12 cellular contexts compared by ENCODE assay signal in genomic region chr3:59245879-59246501, GRCh38.
DNase-seq lines count a peak whose midpoint lies in the region; ATAC-seq lines count a peak whose summit lies in the region.
"Had no signal": no experiment of that assay in that cellular context is flagged by ENCODE, and none has a peak within 500 bp of the region (broad histone marks: within the 10 kb centered on the region; RNA-seq: fewer than 3 reads in every experiment).

No MANE protein-coding gene starts in this region.

- DNase-seq in left cardiac atrium (peak; percentile 22), cardiac septum (ENCODE audit: low spot score) (no peak), amniotic epithelial cell (ENCODE audit: low read depth) (peak; percentile 92), kidney tubule cell (ENCODE audit: low spot score) (peak; percentile 66), SK-N-DZ (ENCODE audit: low spot score) (no peak)
- DNase-seq: ACHN; naive thymus-derived CD8-positive, alpha-beta T cell; stimulated activated CD4-positive, alpha-beta T cell treated with anti-CD3 and anti-CD28 coated beads, Interleukin-2, amount 100 ng/mL, for 24 hours; T-helper 9 cell had no signal

- intact Hi-C loops in left cardiac atrium (cut with DNase I) (no loop called here), cardiac septum (cut with DNase I) (no loop called here)

- peak in 1 of 2 donors; percentile 42 for ATAC-seq in left cardiac atrium
- no peak for ATAC-seq in HG03175 (IDR thresholded peaks at IDR 0.05; ENCODE audit: unreplicated experiment)
- ATAC-seq in GM21381 (IDR thresholded peaks at IDR 0.05; ENCODE audit: unreplicated experiment) = no peak
- no peak for ATAC-seq in GM21529 (IDR thresholded peaks at IDR 0.05; ENCODE audit: unreplicated experiment)
- ATAC-seq: naive thymus-derived CD8-positive, alpha-beta T cell had no signal

Comparison
In these comparisons a context has a peak if more than half of its experiments do, and no peak if none do; other contexts are left out.
1. DNase-seq: peak in left cardiac atrium (single experiment), amniotic epithelial cell (single experiment) and kidney tubule cell (single experiment); none in cardiac septum (single experiment) and SK-N-DZ (single experiment).